Comparison of ENCODE assay signal across 2 cellular contexts in genomic region chr13:42048625-42049453, GRCh38.
TF ChIP-seq lines count a peak whose summit lies in the region.

DGKH (plus strand) TSS chr13:42048648; CDS start chr13:42048774, 126 bp downstream.

TF ChIP-seq in IMR-90, 13 proteins besides CTCF, POLR2A, EP300 and RAD21 (continued from another document):
- TF ChIP-seq BHLHE40 (IDR thresholded peaks at IDR 0.05; ENCODE audit: low read depth, low read length) (no peak), MAZ (IDR thresholded peaks at IDR 0.05; ENCODE audit: borderline replicate concordance, low read depth, low read length) (peak; percentile 47; the same call in 1 of the 2 replicates), SMC3 (IDR thresholded peaks at IDR 0.05; ENCODE audit: low read depth, low read length) (peak; percentile 7; the same call in 1 of the 2 replicates), CEBPB (IDR thresholded peaks at IDR 0.05; ENCODE audit: low read depth, low read length) (no peak), MAFK (IDR thresholded peaks at IDR 0.05; ENCODE audit: low read depth, low read length) (no peak), FOS (IDR thresholded peaks at IDR 0.05; ENCODE audit: low read depth, low read length) (no peak), USF2 (IDR thresholded peaks at IDR 0.05; ENCODE audit: low read depth, low read length) (no peak), NFE2L2 (IDR thresholded peaks at IDR 0.05; ENCODE audit: low read depth, low read length) (no peak)
TF ChIP-seq in IMR-90: peak in this region for 3.

TF ChIP-seq in SK-N-SH, 30 proteins besides CTCF, POLR2A, EP300 and RAD21:
- TF ChIP-seq, protein P1, sequence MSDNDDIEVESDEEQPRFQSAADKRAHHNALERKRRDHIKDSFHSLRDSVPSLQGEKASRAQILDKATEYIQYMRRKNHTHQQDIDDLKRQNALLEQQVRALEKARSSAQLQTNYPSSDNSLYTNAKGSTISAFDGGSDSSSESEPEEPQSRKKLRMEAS (IDR thresholded peaks at IDR 0.05; ENCODE audit: low read depth) = peak; percentile 38; the same call in 1 of the 2 replicates
- TF ChIP-seq TAF1 (IDR thresholded peaks at IDR 0.05; ENCODE audit: borderline replicate concordance, low read depth, low read length) = peak; percentile 17
- TF ChIP-seq NRF1 (IDR thresholded peaks at IDR 0.05; ENCODE audit: low read depth, low read length) = peak; percentile 83
- no peak for TF ChIP-seq SMC3 (IDR thresholded peaks at IDR 0.05; ENCODE audit: low read depth, low read length)
- peak; percentile 33; the same call in 1 of the 2 replicates for TF ChIP-seq YY1 (IDR thresholded peaks at IDR 0.05; ENCODE audit: low read depth)
- no peak for TF ChIP-seq FOXJ3 (CRISPR knock-in tag; IDR thresholded peaks at IDR 0.05)
- no peak for TF ChIP-seq NFIC (IDR thresholded peaks at IDR 0.05; ENCODE audit: borderline replicate concordance)
- TF ChIP-seq ELF1 (IDR thresholded peaks at IDR 0.05) = no peak
- no peak for TF ChIP-seq FOXM1 (IDR thresholded peaks at IDR 0.05; ENCODE audit: low read depth)
- no peak for TF ChIP-seq FOSL2 (IDR thresholded peaks at IDR 0.05; ENCODE audit: borderline replicate concordance, low read depth)
- TF ChIP-seq RCOR1 (IDR thresholded peaks at IDR 0.05; ENCODE audit: low read length) = no peak
- no peak for TF ChIP-seq IRF3 (IDR thresholded peaks at IDR 0.05; ENCODE audit: low read depth, low read length)
- no peak for TF ChIP-seq TCF12 (IDR thresholded peaks at IDR 0.05)
- no peak for TF ChIP-seq PBX3 (IDR thresholded peaks at IDR 0.05)
- no peak for TF ChIP-seq USF2 (IDR thresholded peaks at IDR 0.05; ENCODE audit: borderline replicate concordance, low read depth, low read length)
- TF ChIP-seq GATA2 (CRISPR knock-in tag; IDR thresholded peaks at IDR 0.05) = no peak
- no peak for TF ChIP-seq SIN3A (IDR thresholded peaks at IDR 0.05; ENCODE audit: borderline replicate concordance, low read depth, low read length)
- 0 out of 2 replicates have a peak, but pooled peaks have one; percentile 7 for TF ChIP-seq MXI1 (IDR thresholded peaks at IDR 0.05; ENCODE audit: low read depth, low read length)
- no peak for TF ChIP-seq RXRA (IDR thresholded peaks at IDR 0.05; ENCODE audit: borderline replicate concordance, low read depth)
- TF ChIP-seq TEAD4 (IDR thresholded peaks at IDR 0.05; ENCODE audit: borderline replicate concordance, insufficient read depth) = no peak
- TF ChIP-seq, protein P2, sequence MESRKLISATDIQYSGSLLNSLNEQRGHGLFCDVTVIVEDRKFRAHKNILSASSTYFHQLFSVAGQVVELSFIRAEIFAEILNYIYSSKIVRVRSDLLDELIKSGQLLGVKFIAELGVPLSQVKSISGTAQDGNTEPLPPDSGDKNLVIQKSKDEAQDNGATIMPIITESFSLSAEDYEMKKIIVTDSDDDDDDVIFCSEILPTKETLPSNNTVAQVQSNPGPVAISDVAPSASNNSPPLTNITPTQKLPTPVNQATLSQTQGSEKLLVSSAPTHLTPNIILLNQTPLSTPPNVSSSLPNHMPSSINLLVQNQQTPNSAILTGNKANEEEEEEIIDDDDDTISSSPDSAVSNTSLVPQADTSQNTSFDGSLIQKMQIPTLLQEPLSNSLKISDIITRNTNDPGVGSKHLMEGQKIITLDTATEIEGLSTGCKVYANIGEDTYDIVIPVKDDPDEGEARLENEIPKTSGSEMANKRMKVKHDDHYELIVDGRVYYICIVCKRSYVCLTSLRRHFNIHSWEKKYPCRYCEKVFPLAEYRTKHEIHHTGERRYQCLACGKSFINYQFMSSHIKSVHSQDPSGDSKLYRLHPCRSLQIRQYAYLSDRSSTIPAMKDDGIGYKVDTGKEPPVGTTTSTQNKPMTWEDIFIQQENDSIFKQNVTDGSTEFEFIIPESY (IDR thresholded peaks at IDR 0.05; ENCODE audit: borderline replicate concordance, low read depth) = no peak
- TF ChIP-seq CHD2 (IDR thresholded peaks at IDR 0.05; ENCODE audit: low read length, partially characterized antibody) = no peak
- TF ChIP-seq EZH2phosphoT487 (IDR thresholded peaks at IDR 0.05; ENCODE audit: borderline replicate concordance, low read depth) = no peak
- TF ChIP-seq GABPA (IDR thresholded peaks at IDR 0.05; ENCODE audit: low read depth) = no peak
- TF ChIP-seq POLR2AphosphoS5 (IDR thresholded peaks at IDR 0.05; ENCODE audit: low read depth, low read length) = peak; percentile 22; the same call in 1 of the 2 replicates
- TF ChIP-seq, protein P3, sequence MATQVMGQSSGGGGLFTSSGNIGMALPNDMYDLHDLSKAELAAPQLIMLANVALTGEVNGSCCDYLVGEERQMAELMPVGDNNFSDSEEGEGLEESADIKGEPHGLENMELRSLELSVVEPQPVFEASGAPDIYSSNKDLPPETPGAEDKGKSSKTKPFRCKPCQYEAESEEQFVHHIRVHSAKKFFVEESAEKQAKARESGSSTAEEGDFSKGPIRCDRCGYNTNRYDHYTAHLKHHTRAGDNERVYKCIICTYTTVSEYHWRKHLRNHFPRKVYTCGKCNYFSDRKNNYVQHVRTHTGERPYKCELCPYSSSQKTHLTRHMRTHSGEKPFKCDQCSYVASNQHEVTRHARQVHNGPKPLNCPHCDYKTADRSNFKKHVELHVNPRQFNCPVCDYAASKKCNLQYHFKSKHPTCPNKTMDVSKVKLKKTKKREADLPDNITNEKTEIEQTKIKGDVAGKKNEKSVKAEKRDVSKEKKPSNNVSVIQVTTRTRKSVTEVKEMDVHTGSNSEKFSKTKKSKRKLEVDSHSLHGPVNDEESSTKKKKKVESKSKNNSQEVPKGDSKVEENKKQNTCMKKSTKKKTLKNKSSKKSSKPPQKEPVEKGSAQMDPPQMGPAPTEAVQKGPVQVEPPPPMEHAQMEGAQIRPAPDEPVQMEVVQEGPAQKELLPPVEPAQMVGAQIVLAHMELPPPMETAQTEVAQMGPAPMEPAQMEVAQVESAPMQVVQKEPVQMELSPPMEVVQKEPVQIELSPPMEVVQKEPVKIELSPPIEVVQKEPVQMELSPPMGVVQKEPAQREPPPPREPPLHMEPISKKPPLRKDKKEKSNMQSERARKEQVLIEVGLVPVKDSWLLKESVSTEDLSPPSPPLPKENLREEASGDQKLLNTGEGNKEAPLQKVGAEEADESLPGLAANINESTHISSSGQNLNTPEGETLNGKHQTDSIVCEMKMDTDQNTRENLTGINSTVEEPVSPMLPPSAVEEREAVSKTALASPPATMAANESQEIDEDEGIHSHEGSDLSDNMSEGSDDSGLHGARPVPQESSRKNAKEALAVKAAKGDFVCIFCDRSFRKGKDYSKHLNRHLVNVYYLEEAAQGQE (IDR thresholded peaks at IDR 0.05; ENCODE audit: low read depth, low read length) = no peak
- TF ChIP-seq, protein P4, sequence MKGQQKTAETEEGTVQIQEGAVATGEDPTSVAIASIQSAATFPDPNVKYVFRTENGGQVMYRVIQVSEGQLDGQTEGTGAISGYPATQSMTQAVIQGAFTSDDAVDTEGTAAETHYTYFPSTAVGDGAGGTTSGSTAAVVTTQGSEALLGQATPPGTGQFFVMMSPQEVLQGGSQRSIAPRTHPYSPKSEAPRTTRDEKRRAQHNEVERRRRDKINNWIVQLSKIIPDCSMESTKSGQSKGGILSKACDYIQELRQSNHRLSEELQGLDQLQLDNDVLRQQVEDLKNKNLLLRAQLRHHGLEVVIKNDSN (IDR thresholded peaks at IDR 0.05; ENCODE audit: borderline replicate concordance, low read depth) = no peak
- no peak for TF ChIP-seq JUND (IDR thresholded peaks at IDR 0.05)
- TF ChIP-seq RFX5 (IDR thresholded peaks at IDR 0.05; ENCODE audit: low read length) = no peak
- TF ChIP-seq MEF2A (IDR thresholded peaks at IDR 0.05; ENCODE audit: borderline replicate concordance, low read depth) = no peak
